ENCODE assay signal across 20 cellular contexts in genomic region chr20:31819083-31819784, GRCh38. TPM values are rescaled to one million over a fixed set of nuclear protein-coding genes. Genes with fewer than 3 reads are reported as not detected.
DNase-seq lines count a peak whose midpoint lies in the region; ATAC-seq and TF ChIP-seq lines count a peak whose summit lies in the region.
"Had no signal": no experiment of that assay in that cellular context is flagged by ENCODE, and none has a peak within 500 bp of the region (broad histone marks: within the 10 kb centered on the region; RNA-seq: fewer than 3 reads in every experiment).

Gene MYLK2 (plus strand): TSS chr20:31819356. CDS start chr20:31819581, 225 bp downstream.

- H3K9me3 ChIP-seq in IMR-90 (ENCODE audit: control insufficient read depth, insufficient read depth, low read length) (no peaks in the 10 kb centered on the region), neuronal stem cell (replicated peaks in 1 of 2; ENCODE audit: control insufficient read depth in 2 of 2, insufficient read depth in 1 of 2, low read depth in 1 of 2, low read length in 2 of 2) (no peaks in the 10 kb centered on the region)
- H3K9me3 ChIP-seq: left lung had no signal

- no peak within 1 kb of the TSS for H2AK5ac ChIP-seq in IMR-90 (ENCODE audit: low read depth, low read length)
- H2AK5ac ChIP-seq in neuronal stem cell (ENCODE audit: low read depth, low read length) = peak within 1 kb of the TSS; percentile 51

- no peak within 1 kb of the TSS for H4K5ac ChIP-seq in IMR-90 (ENCODE audit: low read depth, low read length)

- no peaks in the 10 kb centered on the region for H3K36me3 ChIP-seq in IMR-90 (ENCODE audit: control insufficient read depth, insufficient read depth, low read length)
- H3K36me3 ChIP-seq in neuronal stem cell (replicated peaks in 1 of 2; ENCODE audit: control insufficient read depth in 2 of 2, insufficient read depth in 2 of 2, low read length in 2 of 2) = no peaks in the 10 kb centered on the region
- H3K36me3 ChIP-seq: left lung had no signal

- intact Hi-C loops in IMR-90 (cut with micrococcal nuclease) = no loop called here

- H2AFZ ChIP-seq in IMR-90 (replicated peaks; ENCODE audit: low read length, poor library complexity) = no peak within 1 kb of the TSS
- no peak within 1 kb of the TSS for H2AFZ ChIP-seq in neuronal stem cell (ENCODE audit: low read length)

- H3K4me2 ChIP-seq in IMR-90 (ENCODE audit: low read depth, low read length) (no peak within 1 kb of the TSS), neuronal stem cell (ENCODE audit: insufficient read depth, low read length, poor library complexity, severe bottlenecking) (no peak within 1 kb of the TSS)

- H3K14ac ChIP-seq in IMR-90 (replicated peaks; ENCODE audit: low read depth, low read length) = no peak within 1 kb of the TSS
- peak within 1 kb of the TSS; percentile 10 for H3K14ac ChIP-seq in neuronal stem cell (ENCODE audit: low read length)

- no TSS peak for BruUV-seq in IMR-90 (replicated peaks; lab: Mats Ljungman, UMichigan)

- POLR2A ChIA-PET in IMR-90 (lab: Charles Lee; ENCODE audit: unreplicated experiment) = no interaction called here

- no peaks in the 10 kb centered on the region; a peak in 1 of 4 replicates for H3K79me1 ChIP-seq in IMR-90 (ENCODE audit: low read depth in 1 of 2, low read length in 2 of 2)
- no peaks in the 10 kb centered on the region for H3K79me1 ChIP-seq in neuronal stem cell (ENCODE audit: low read depth, low read length)

- dilution Hi-C loops in IMR-90 (cut with HindIII; ENCODE audit: low sequenced_read_pairs, unreplicated experiment) = no loop called here

- TF ChIP-seq RAD21 in IMR-90 (IDR thresholded peaks at IDR 0.05; ENCODE audit: low read length) = no peak

- H3K27me3 ChIP-seq in IMR-90 (ENCODE audit: control insufficient read depth, insufficient read depth, low read length) (no peaks in the 10 kb centered on the region), neuronal stem cell (ENCODE audit: control insufficient read depth in 3 of 3, insufficient read depth in 3 of 3, low read depth in 1 of 3, low read length in 3 of 3) (no peaks in the 10 kb centered on the region)
- H3K27me3 ChIP-seq: left lung had no signal

- H3K4me3 ChIP-seq in IMR-90 (ENCODE audit: insufficient read depth, low read depth, low read length) (no peak within 1 kb of the TSS), neuronal stem cell (ENCODE audit: low read length in 2 of 2) (no peak within 1 kb of the TSS)
- H3K4me3 ChIP-seq: left lung had no signal

- no peak within 1 kb of the TSS for H3K23ac ChIP-seq in IMR-90 (ENCODE audit: low read depth, low read length)
- no peak within 1 kb of the TSS for H3K23ac ChIP-seq in neuronal stem cell (ENCODE audit: low read depth, low read length, poor library complexity)

- H2BK5ac ChIP-seq in IMR-90 (ENCODE audit: low read depth, low read length, poor library complexity, severe bottlenecking) = no peak within 1 kb of the TSS
- H2BK5ac ChIP-seq in neuronal stem cell (ENCODE audit: low read length) = no peak within 1 kb of the TSS

- H4K91ac ChIP-seq in IMR-90 (ENCODE audit: insufficient read depth, low read depth, low read length) (no peak within 1 kb of the TSS), neuronal stem cell (ENCODE audit: low read depth, low read length, poor library complexity) (no peak within 1 kb of the TSS)

- ATAC-seq in IMR-90 (ENCODE audit: low read depth) (no peak), HG02571 (IDR thresholded peaks at IDR 0.05; ENCODE audit: unreplicated experiment) (no peak), GM21360 (IDR thresholded peaks at IDR 0.05; ENCODE audit: unreplicated experiment) (no peak)
- ATAC-seq: activated CD8-positive, alpha-beta T cell treated with anti-CD3 and anti-CD28 coated beads, Interleukin-2, amount 10 ng/mL, durations not matched to agents 7 days and 5 days; activated T-cell treated with anti-CD3 and anti-CD28 coated beads, Interleukin-2, amount 50 U/mL, for 72 hours; CD8-positive, alpha-beta T cell; left lung; T-helper 17 cell; WTC11 had no signal

- H3K4ac ChIP-seq in IMR-90 (ENCODE audit: low read depth, low read length) (no peak within 1 kb of the TSS), neuronal stem cell (ENCODE audit: low read length) (no peak within 1 kb of the TSS)

- no peak within 1 kb of the TSS for H3K56ac ChIP-seq in IMR-90 (ENCODE audit: extremely low read depth, insufficient read depth, low read length)

- H2AK9ac ChIP-seq in IMR-90 (replicated peaks; ENCODE audit: low read depth, low read length, poor library complexity) = peak within 1 kb of the TSS; percentile 71

- CTCF ChIA-PET in IMR-90 (lab: Yijun Ruan, JAX) = no interaction called here

- no peaks in the 10 kb centered on the region; the same call in 1 of the 2 replicates for H3K9me1 ChIP-seq in IMR-90 (ENCODE audit: insufficient read depth, low read length)

- no peaks in the 10 kb centered on the region for H4K20me1 ChIP-seq in IMR-90 (ENCODE audit: insufficient read depth, low read length)

- TF ChIP-seq POLR2A in IMR-90 (IDR thresholded peaks at IDR 0.05; ENCODE audit: low read depth, low read length) = no peak

- in situ Hi-C loops in IMR-90 (cut with MboI; ENCODE audit: low sequenced_read_pairs) = no loop called here

- no peak within 1 kb of the TSS for H2BK15ac ChIP-seq in IMR-90 (ENCODE audit: low read depth, low read length)
- H2BK15ac ChIP-seq in neuronal stem cell (ENCODE audit: low read length) = no peak within 1 kb of the TSS

- TF ChIP-seq CTCF in IMR-90 (conservative IDR thresholded peaks at IDR 0.05; ENCODE audit: low read depth, low read length) (no peak), GM10266 (IDR thresholded peaks at IDR 0.05; ENCODE audit: control insufficient read depth, insufficient read depth, low read depth, missing control alignments) (no peak)

- no peak within 1 kb of the TSS for H2BK120ac ChIP-seq in IMR-90 (ENCODE audit: low read depth, low read length)
- no peak within 1 kb of the TSS for H2BK120ac ChIP-seq in neuronal stem cell (ENCODE audit: low read depth, low read length)

- no peak within 1 kb of the TSS for H2BK12ac ChIP-seq in neuronal stem cell (ENCODE audit: low read length)

- H4K8ac ChIP-seq in IMR-90 (ENCODE audit: low read depth in 2 of 2, low read length in 2 of 2) (no peak within 1 kb of the TSS), neuronal stem cell (ENCODE audit: low read depth, low read length) (no peak within 1 kb of the TSS)

- DNase-seq in IMR-90 (no peak), NCI-H524 treated with DMSO at 0.1 percent for 48 hours (lab: John Stamatoyannopoulos, UW) (peak; percentile 34), ecto neural progenitor cell (ENCODE audit: low spot score) (peak; percentile 45), neuronal stem cell (ENCODE audit: low spot score) (no peak), middle frontal gyrus (ENCODE audit: extremely low spot score, low spot score) (no peak), GM10266 (ENCODE audit: extremely low spot score) (no peak)
- DNase-seq: activated CD8-positive, alpha-beta T cell treated with anti-CD3 and anti-CD28 coated beads, Interleukin-2, amount 10 ng/mL, durations not matched to agents 7 days and 5 days; activated naive CD8-positive, alpha-beta T cell treated with anti-CD3 and anti-CD28 coated beads, Interleukin-2, amount 10 ng/mL, durations not matched to agents 7 days and 5 days; activated T-cell treated with anti-CD3 and anti-CD28 coated beads, Interleukin-2, amount 50 U/mL, for 72 hours; CD8-positive, alpha-beta T cell; Kasumi-1; left lung; NCI-H1417 treated with DMSO at 0.1 percent for 48 hours; NCI-H345; SIG-M5; T-helper 17 cell had no signal

- no peak within 1 kb of the TSS for H3K9ac ChIP-seq in IMR-90 (ENCODE audit: low read depth, low read length)
- H3K9ac ChIP-seq in neuronal stem cell (ENCODE audit: low read depth, low read length, poor library complexity) = peak within 1 kb of the TSS; percentile 17

- no peak within 1 kb of the TSS for H2BK20ac ChIP-seq in IMR-90 (ENCODE audit: low read depth, low read length)

- no peak within 1 kb of the TSS for H3K18ac ChIP-seq in IMR-90 (ENCODE audit: low read depth, low read length)
- peak within 1 kb of the TSS; percentile 12 for H3K18ac ChIP-seq in neuronal stem cell (ENCODE audit: low read length)

- H3K27ac ChIP-seq in IMR-90 (ENCODE audit: insufficient read depth, low read length) = no peak within 1 kb of the TSS
- no peak within 1 kb of the TSS for H3K27ac ChIP-seq in neuronal stem cell (replicated peaks; ENCODE audit: low read length)
- H3K27ac ChIP-seq: left lung had no signal

- no CpG with 5 or more reads among the region's 16 CpGs for WGBS in IMR-90 (ENCODE audit: extremely low coverage in 2 of 2, insufficient read length in 1 of 2), 2 experiments
- whole genome bisulfite sequencing in neuronal stem cell (ENCODE audit: extremely low coverage in 2 of 2, insufficient read length in 2 of 2, insufficient replicate concordance in 1 of 2), 2 donors = no CpG with 5 or more reads among the region's 16 CpGs

- H3K4me1 ChIP-seq in IMR-90 (ENCODE audit: control insufficient read depth, insufficient read depth, low read length) = peaks cover 2% of the 10 kb centered on the region; the same call in 1 of the 2 replicates
- H3K4me1 ChIP-seq in neuronal stem cell (ENCODE audit: control insufficient read depth in 2 of 2, insufficient read depth in 1 of 2, low read depth in 1 of 2, low read length in 2 of 2) = peaks cover 11 to 13% of the 10 kb centered on the region in 2 donors

TF ChIP-seq in IMR-90, 13 proteins besides CTCF, POLR2A, EP300 and RAD21 (continues in another document):
- TF ChIP-seq ELK1 (IDR thresholded peaks at IDR 0.05; ENCODE audit: borderline replicate concordance, low read depth, low read length) = no peak
- TF ChIP-seq CEBPB (IDR thresholded peaks at IDR 0.05; ENCODE audit: low read depth, low read length) = no peak
- TF ChIP-seq FOS (IDR thresholded peaks at IDR 0.05; ENCODE audit: low read depth, low read length) = no peak
- no peak for TF ChIP-seq BHLHE40 (IDR thresholded peaks at IDR 0.05; ENCODE audit: low read depth, low read length)

RNA-seq across cellular contexts. Expression of gene MYLK2, which starts in this region (rescaled TPM):
- total RNA-seq in IMR-90 (2012; rRNA removed) = 0.18 and 0.28 TPM in 2 replicates
- 0.19 and 0.27 TPM in 2 replicates for polyA plus RNA-seq in IMR-90 (2012; rRNA removed)
- polyA plus RNA-seq in IMR-90 (2012; cell fraction: cytosol; rRNA removed) = 0.05 and 0.06 TPM in 2 replicates
- 0.58 and 1.3 TPM in 2 replicates for polyA plus RNA-seq in IMR-90 (2012; cell fraction: nucleus; rRNA removed; ENCODE audit: low replicate concordance)
- 0.54 TPM for polyA plus RNA-seq in neuronal stem cell (2013, experiment 1 of 2)
- polyA plus RNA-seq in neuronal stem cell (2013, experiment 2 of 2) = 0.48 TPM
- total RNA-seq: bronchial epithelial cell; CD8-positive, alpha-beta T cell; left lung; T-helper 17 cell had no signal

Comparison
In these comparisons a context has a peak if more than half of its experiments do, and no peak if none do; other contexts are left out.
1. DNase-seq: peak in NCI-H524 treated with DMSO at 0.1 percent for 48 hours (single experiment) and ecto neural progenitor cell (single experiment); none in IMR-90 (single experiment), neuronal stem cell (single experiment), middle frontal gyrus (single experiment) and GM10266 (single experiment).